Comparison of ENCODE assay signal across 7 cellular contexts in genomic region chr2:241391892-241392665, GRCh38. TPM values are rescaled to one million over a fixed set of nuclear protein-coding genes. Genes with fewer than 3 reads are reported as not detected.
DNase-seq lines count a peak whose midpoint lies in the region; ATAC-seq and TF ChIP-seq lines count a peak whose summit lies in the region.

No MANE protein-coding gene starts in this region.

- no peak overlapping the region for H4K8ac ChIP-seq in mesenchymal stem cell (ENCODE audit: low read length)

- H3K27ac ChIP-seq in mesenchymal stem cell (ENCODE audit: low read length, poor library complexity, severe bottlenecking) = no peak overlapping the region

- H3K4me1 ChIP-seq in mesenchymal stem cell (ENCODE audit: control insufficient read depth, insufficient read depth, low read depth, low read length) = peaks cover 5% of the 10 kb centered on the region

- H3K79me1 ChIP-seq in mesenchymal stem cell (replicated peaks; ENCODE audit: low read length, poor library complexity, severe bottlenecking) = peaks cover 36% of the 10 kb centered on the region

- DNase-seq in GM10248 (ENCODE audit: extremely low spot score) (peak; percentile 49), Kasumi-1 (lab: John Stamatoyannopoulos, UW) (peak; percentile 0 to 6), cerebellar cortex (ENCODE audit: low spot score) (peak; percentile 69), mesenchymal stem cell (peak; percentile 36)

- no peak overlapping the region for H2BK120ac ChIP-seq in mesenchymal stem cell (ENCODE audit: low read depth, low read length)

- H3K4me2 ChIP-seq in mesenchymal stem cell (ENCODE audit: low read length, poor library complexity, severe bottlenecking) = no peak overlapping the region

- H3K18ac ChIP-seq in mesenchymal stem cell (ENCODE audit: low read depth in 1 of 2, low read length in 2 of 2) = no peak overlapping the region

- H3K14ac ChIP-seq in mesenchymal stem cell (ENCODE audit: low read length in 2 of 2) = no peak overlapping the region

- CTCF ChIA-PET in GM10248 (lab: Yijun Ruan, JAX) = interaction anchor here (1.0 to 2.3 kb wide), 18 partner anchors 8 to 154 kb away, joined by 3 to 19 read pairs (median 4); no protein-coding TSS in a partner anchor

- H3K23ac ChIP-seq in mesenchymal stem cell (ENCODE audit: low read length in 2 of 2) = no peak overlapping the region

- H2BK5ac ChIP-seq in mesenchymal stem cell (ENCODE audit: low read depth, low read length, poor library complexity, severe bottlenecking) = no peak overlapping the region

- ATAC-seq in GM18517 (IDR thresholded peaks at IDR 0.05; ENCODE audit: unreplicated experiment) = no peak
- no peak for ATAC-seq in HG03108 (IDR thresholded peaks at IDR 0.05; ENCODE audit: unreplicated experiment)
- ATAC-seq in GM19328 (IDR thresholded peaks at IDR 0.05; ENCODE audit: unreplicated experiment) = no peak

- H3K27me3 ChIP-seq in mesenchymal stem cell (ENCODE audit: control insufficient read depth in 1 of 2, insufficient read depth in 1 of 2, low read length in 2 of 2) = no peaks in the 10 kb centered on the region

- H3K4me3 ChIP-seq in mesenchymal stem cell (ENCODE audit: insufficient read depth in 1 of 2, low read depth in 1 of 2, low read length in 2 of 2) = no peak overlapping the region

- H4K91ac ChIP-seq in mesenchymal stem cell (ENCODE audit: low read length) = no peak overlapping the region

- no peak overlapping the region for H2AK5ac ChIP-seq in mesenchymal stem cell (ENCODE audit: low read length, severe bottlenecking)

- WGBS in mesenchymal stem cell = 80% methylated on average over 6 of the region's 6 CpGs

- H3K9ac ChIP-seq in mesenchymal stem cell (ENCODE audit: low read length) = no peak overlapping the region

- POLR2A ChIA-PET in GM10248 (lab: Yijun Ruan, JAX) = no interaction called here

- TF ChIP-seq CTCF in GM10248 (IDR thresholded peaks at IDR 0.05; ENCODE audit: control extremely low read depth, extremely low read depth, low read depth, missing control alignments) = peak; percentile 57

- H2BK12ac ChIP-seq in mesenchymal stem cell (ENCODE audit: low read length in 2 of 2) = no peak overlapping the region

- H2AFZ ChIP-seq in mesenchymal stem cell (ENCODE audit: low read depth, low read length) = no peak overlapping the region

- H3K9me3 ChIP-seq in mesenchymal stem cell (ENCODE audit: control insufficient read depth, low read length) = no peaks in the 10 kb centered on the region

- H3K36me3 ChIP-seq in mesenchymal stem cell (ENCODE audit: control insufficient read depth in 1 of 2, insufficient read depth in 2 of 2, low read depth in 1 of 2, low read length in 2 of 2) = peaks cover 9 to 12% of the 10 kb centered on the region in 2 experiments

- no peak overlapping the region for H2BK15ac ChIP-seq in mesenchymal stem cell (ENCODE audit: low read depth, poor library complexity, severe bottlenecking)

- H3K4ac ChIP-seq in mesenchymal stem cell (ENCODE audit: low read depth in 1 of 2, low read length in 2 of 2) = no peak overlapping the region

RNA-seq across cellular contexts. Expression of gene FARP2, which starts 36.0 kb away (rescaled TPM):
- 15.5 TPM for polyA plus RNA-seq in mesenchymal stem cell (2013, experiment 1 of 2)
- polyA plus RNA-seq in mesenchymal stem cell (2013, experiment 2 of 2) = 14.7 TPM

Comparison
In these comparisons a context has a peak if more than half of its experiments do, and no peak if none do; other contexts are left out.
1. DNase-seq: peak in every context shown above with its lines; median percentile 69 in cerebellar cortex; 49 in GM10248; 36 in mesenchymal stem cell; 3 in Kasumi-1.